In genomic region chr3:25460751-25461150, GRCh38 we compare ENCODE assay signal across 13 cellular contexts. TPM values are rescaled to one million over a fixed set of nuclear protein-coding genes. Genes with fewer than 3 reads are reported as not detected.
DNase-seq lines count a peak whose midpoint lies in the region; ATAC-seq lines count a peak whose summit lies in the region.
"Had no signal": no experiment of that assay in that cellular context is flagged by ENCODE, and none has a peak within 500 bp of the region (broad histone marks: within the 10 kb centered on the region; RNA-seq: fewer than 3 reads in every experiment).

No MANE protein-coding gene starts in this region.

- H3K4me2 ChIP-seq in GM23248 (ENCODE audit: unreplicated experiment) = no peak overlapping the region

- peaks cover 6% of the 10 kb centered on the region; the same call in 1 of the 2 replicates for H3F3A ChIP-seq in GM23248 (ENCODE audit: insufficient read depth)

- no peaks in the 10 kb centered on the region for H3K79me2 ChIP-seq in GM23248 (ENCODE audit: insufficient read depth)

- no peak overlapping the region for H3K27ac ChIP-seq in GM23248
- H3K27ac ChIP-seq: C4-2B, coronary artery had no signal

- H3K4me1 ChIP-seq in GM23248 (ENCODE audit: insufficient read depth) = peaks cover 9% of the 10 kb centered on the region

- H3K36me3 ChIP-seq in GM23248 (ENCODE audit: low read depth) = no peaks in the 10 kb centered on the region

- H3K9ac ChIP-seq in GM23248 = no peak overlapping the region

- H3K27me3 ChIP-seq in GM23248 (replicated peaks; ENCODE audit: insufficient read depth) = no peaks in the 10 kb centered on the region

- no peaks in the 10 kb centered on the region for H3K9me2 ChIP-seq in GM23248 (ENCODE audit: insufficient read depth)

- H3K4me3 ChIP-seq in GM23248 = no peak overlapping the region
- H3K4me3 ChIP-seq: coronary artery had no signal

- 82 to 83% methylated on average over 2 of the region's 2 CpGs for WGBS in GM23248 (ENCODE audit: low coverage in 1 of 2, low lambda C conversion rate in 2 of 2, missing lambda C conversion rate in 2 of 2), 2 experiments

- no peaks in the 10 kb centered on the region for H3K9me3 ChIP-seq in GM23248 (ENCODE audit: low read depth)

- ATAC-seq in HG02870 (IDR thresholded peaks at IDR 0.05; ENCODE audit: unreplicated experiment) = peak; percentile 99

- in situ Hi-C loops in GM23248 (cut with MboI) = no loop called here

- H2AFZ ChIP-seq in GM23248 = no peak overlapping the region

- peak; percentile 1 to 6 for DNase-seq in stimulated activated CD8-positive, alpha-beta memory T cell treated with anti-CD3 and anti-CD28 coated beads, Interleukin-7, amount 100 ng/mL, for 1 hour (ENCODE audit: low read depth in 2 of 2)
- no peak for DNase-seq in stimulated activated CD8-positive, alpha-beta memory T cell treated with anti-CD3 and anti-CD28 coated beads, Interleukin-4, amount 100 ng/mL, for 48 hours
- peak; percentile 86 for DNase-seq in MV-4-11 (lab: John Stamatoyannopoulos, UW)
- DNase-seq in AG08395 (ENCODE audit: low spot score) = no peak
- no peak for DNase-seq in SW 1271 (lab: John Stamatoyannopoulos, UW)
- DNase-seq in NCI-H524 treated with DMSO at 0.1 percent for 48 hours (lab: John Stamatoyannopoulos, UW) = no peak
- no peak for DNase-seq in GM23248
- DNase-seq: activated CD4-positive, alpha-beta T cell treated with anti-CD3 and anti-CD28 coated beads for 4 hours; islet precursor cell; NCI-H526 treated with DMSO at 0.1 percent for 48 hours had no signal

- no peaks in the 10 kb centered on the region for H4K20me1 ChIP-seq in GM23248 (ENCODE audit: insufficient read depth)

RNA-seq across cellular contexts. Expression of gene RARB, which starts 32.7 kb away (rescaled TPM):
- total RNA-seq in GM23248 (2014; rRNA removed; shearing (Covaris generic)) = not detected in 2 replicates
- polyA plus RNA-seq in GM23248 (2016; fragmentation: Nextera tagmentation; extraction: Ambion mirVana) = 0.11 and 0.22 TPM in 2 replicates

Comparison
In these comparisons a context has a peak if more than half of its experiments do, and no peak if none do; other contexts are left out.
1. DNase-seq: peak in stimulated activated CD8-positive, alpha-beta memory T cell treated with anti-CD3 and anti-CD28 coated beads, Interleukin-7, amount 100 ng/mL, for 1 hour (2 of 2) and MV-4-11 (single experiment); none in stimulated activated CD8-positive, alpha-beta memory T cell treated with anti-CD3 and anti-CD28 coated beads, Interleukin-4, amount 100 ng/mL, for 48 hours (single experiment), AG08395 (single experiment), SW 1271 (0 of 2), NCI-H524 treated with DMSO at 0.1 percent for 48 hours (single experiment) and GM23248 (single experiment).